In the genomic region with DNA sequence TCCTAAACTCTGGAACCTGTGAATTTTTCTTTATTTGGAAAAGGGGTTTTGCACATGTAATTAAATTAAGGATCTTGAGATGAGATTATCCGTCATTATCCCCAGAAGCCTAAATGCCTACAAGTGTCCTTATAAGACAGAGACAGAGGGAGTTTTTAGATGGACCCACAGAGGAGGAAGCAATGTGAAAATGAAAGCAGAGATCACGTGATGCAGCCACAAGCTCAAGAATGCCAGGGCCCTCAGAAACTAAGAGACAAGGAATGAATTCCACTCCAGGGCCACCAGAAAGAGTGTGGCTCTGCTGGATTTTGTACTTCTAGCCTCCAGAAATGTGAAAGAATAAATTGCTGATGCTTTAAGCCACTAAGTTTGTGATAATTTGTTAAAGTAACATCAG, we compare ENCODE assay signal across 8 cellular contexts.
DNase-seq lines count a peak whose midpoint lies in the region; ATAC-seq and TF ChIP-seq lines count a peak whose summit lies in the region.

No MANE protein-coding gene starts in this region.

- H3K14ac ChIP-seq in mesenchymal stem cell (ENCODE audit: low read length in 2 of 2) = no peak overlapping the region

- no peak overlapping the region for H4K8ac ChIP-seq in mesenchymal stem cell (ENCODE audit: low read length)

- no peak overlapping the region for H2AK5ac ChIP-seq in mesenchymal stem cell (ENCODE audit: low read length, severe bottlenecking)

- H2AFZ ChIP-seq in mesenchymal stem cell (ENCODE audit: low read depth, low read length) = no peak overlapping the region

- no peaks in the 10 kb centered on the region for H3K4me1 ChIP-seq in mesenchymal stem cell (ENCODE audit: control insufficient read depth, insufficient read depth, low read depth, low read length)
- no peaks in the 10 kb centered on the region for H3K4me1 ChIP-seq in HAP-1

- ATAC-seq in activated naive CD4-positive, alpha-beta T cell treated with anti-CD3 and anti-CD28 coated beads, Interleukin-2, amount 50 U/mL, for 72 hours = no peak
- peak; percentile 60 for ATAC-seq in HG03565 (IDR thresholded peaks at IDR 0.05; ENCODE audit: unreplicated experiment)

- peak overlapping the region; percentile 82 for H3K9ac ChIP-seq in mesenchymal stem cell (ENCODE audit: low read length)

- WGBS in mesenchymal stem cell = 51% methylated on average over 2 of the region's 2 CpGs

- no peak overlapping the region for H4K91ac ChIP-seq in mesenchymal stem cell (ENCODE audit: low read length)

- no peak overlapping the region for H2BK5ac ChIP-seq in mesenchymal stem cell (ENCODE audit: low read depth, low read length, poor library complexity, severe bottlenecking)

- in situ Hi-C loops in astrocyte of the spinal cord (cut with HindIII; ENCODE audit: low sequenced_read_pairs) = no loop called here
- in situ Hi-C loops in HAP-1 (cut with MboI; ENCODE audit: low sequenced_read_pairs) = no loop called here

- TF ChIP-seq CTCF in astrocyte of the spinal cord (IDR thresholded peaks at IDR 0.05; ENCODE audit: low read depth, low read length) (no peak), type B pancreatic cell (conservative IDR thresholded peaks at IDR 0.05) (no peak)

- no peak overlapping the region for H2BK12ac ChIP-seq in mesenchymal stem cell (ENCODE audit: low read length in 2 of 2)

- H3K27me3 ChIP-seq in mesenchymal stem cell (ENCODE audit: control insufficient read depth in 1 of 2, insufficient read depth in 1 of 2, low read length in 2 of 2) = no peaks in the 10 kb centered on the region
- no peaks in the 10 kb centered on the region for H3K27me3 ChIP-seq in HAP-1 (ENCODE audit: low read depth)

- H3K9me3 Mint-ChIP-seq in activated naive CD4-positive, alpha-beta T cell treated with anti-CD3 and anti-CD28 coated beads, Interleukin-2, amount 50 U/mL, for 24 hours = no peaks in the 10 kb centered on the region
- H3K9me3 Mint-ChIP-seq in activated naive CD4-positive, alpha-beta T cell treated with anti-CD3 and anti-CD28 coated beads, Interleukin-2, amount 50 U/mL, for 72 hours = peaks cover 3 to 4% of the 10 kb centered on the region in 2 donors
- no peaks in the 10 kb centered on the region for H3K9me3 Mint-ChIP-seq in type B pancreatic cell

- H3K23ac ChIP-seq in mesenchymal stem cell (ENCODE audit: low read length in 2 of 2) = no peak overlapping the region

- no peaks in the 10 kb centered on the region for H3K79me1 ChIP-seq in mesenchymal stem cell (replicated peaks; ENCODE audit: low read length, poor library complexity, severe bottlenecking)

- peak overlapping the region; percentile 37 for H3K4me3 Mint-ChIP-seq in activated naive CD4-positive, alpha-beta T cell treated with anti-CD3 and anti-CD28 coated beads, Interleukin-2, amount 50 U/mL, for 24 hours
- H3K4me3 Mint-ChIP-seq in type B pancreatic cell = no peak overlapping the region

- no peak overlapping the region for H3K18ac ChIP-seq in mesenchymal stem cell (ENCODE audit: low read depth in 1 of 2, low read length in 2 of 2)

- H3K36me3 Mint-ChIP-seq in activated naive CD4-positive, alpha-beta T cell treated with anti-CD3 and anti-CD28 coated beads, Interleukin-2, amount 50 U/mL, for 24 hours = no peaks in the 10 kb centered on the region
- H3K36me3 Mint-ChIP-seq in activated naive CD4-positive, alpha-beta T cell treated with anti-CD3 and anti-CD28 coated beads, Interleukin-2, amount 50 U/mL, for 72 hours = no peaks in the 10 kb centered on the region
- H3K36me3 Mint-ChIP-seq in type B pancreatic cell = peaks cover 4% of the 10 kb centered on the region

- H3K4me3 ChIP-seq in astrocyte of the spinal cord (ENCODE audit: low read depth, low read length) (no peak overlapping the region), mesenchymal stem cell (ENCODE audit: insufficient read depth in 1 of 2, low read depth in 1 of 2, low read length in 2 of 2) (peak overlapping the region in 1 of 2 experiments; percentile 65), HAP-1 (no peak overlapping the region)

- H3K27ac Mint-ChIP-seq in activated naive CD4-positive, alpha-beta T cell treated with anti-CD3 and anti-CD28 coated beads, Interleukin-2, amount 50 U/mL, for 24 hours = no peak overlapping the region
- peak overlapping the region in 1 of 2 donors; percentile 55 for H3K27ac Mint-ChIP-seq in activated naive CD4-positive, alpha-beta T cell treated with anti-CD3 and anti-CD28 coated beads, Interleukin-2, amount 50 U/mL, for 72 hours
- H3K27ac Mint-ChIP-seq in type B pancreatic cell = no peak overlapping the region

- no peaks in the 10 kb centered on the region for H3K27me3 Mint-ChIP-seq in activated naive CD4-positive, alpha-beta T cell treated with anti-CD3 and anti-CD28 coated beads, Interleukin-2, amount 50 U/mL, for 24 hours
- no peaks in the 10 kb centered on the region for H3K27me3 Mint-ChIP-seq in type B pancreatic cell

- H3K9me3 ChIP-seq in mesenchymal stem cell (ENCODE audit: control insufficient read depth, low read length) (no peaks in the 10 kb centered on the region), HAP-1 (no peaks in the 10 kb centered on the region)

- peak overlapping the region; percentile 50 for H3K27ac ChIP-seq in mesenchymal stem cell (ENCODE audit: low read length, poor library complexity, severe bottlenecking)

- H3K4ac ChIP-seq in mesenchymal stem cell (ENCODE audit: low read depth in 1 of 2, low read length in 2 of 2) = no peak overlapping the region

- peaks cover 21% of the 10 kb centered on the region for H3K4me1 Mint-ChIP-seq in activated naive CD4-positive, alpha-beta T cell treated with anti-CD3 and anti-CD28 coated beads, Interleukin-2, amount 50 U/mL, for 24 hours
- peaks cover 22% of the 10 kb centered on the region for H3K4me1 Mint-ChIP-seq in type B pancreatic cell (ENCODE audit: unreplicated experiment)

- no peak overlapping the region for H2BK120ac ChIP-seq in mesenchymal stem cell (ENCODE audit: low read depth, low read length)

- no peak overlapping the region for H2BK15ac ChIP-seq in mesenchymal stem cell (ENCODE audit: low read depth, poor library complexity, severe bottlenecking)

- no peak overlapping the region for H3K4me2 ChIP-seq in mesenchymal stem cell (ENCODE audit: low read length, poor library complexity, severe bottlenecking)

- DNase-seq in activated naive CD4-positive, alpha-beta T cell treated with anti-CD3 and anti-CD28 coated beads, Interleukin-2, amount 50 U/mL, for 72 hours (ENCODE audit: low spot score in 2 of 2) = no peak
- DNase-seq in astrocyte of the spinal cord (ENCODE audit: low read depth, low spot score) = peak; percentile 58
- DNase-seq in mesenchymal stem cell = peak; percentile 83
- DNase-seq in type B pancreatic cell (ENCODE audit: extremely low spot score, unreplicated experiment) = no peak
- DNase-seq in NCI-H2227 treated with DMSO at 0.1 percent for 48 hours (lab: John Stamatoyannopoulos, UW) = no peak
- DNase-seq in HAP-1 (ENCODE audit: low spot score in 2 of 2) = no peak

- peaks cover 3 to 7% of the 10 kb centered on the region in 2 experiments for H3K36me3 ChIP-seq in mesenchymal stem cell (ENCODE audit: control insufficient read depth in 1 of 2, insufficient read depth in 2 of 2, low read depth in 1 of 2, low read length in 2 of 2)
- no peaks in the 10 kb centered on the region for H3K36me3 ChIP-seq in HAP-1 (replicated peaks)

Comparison
In these comparisons a context has a peak if more than half of its experiments do, and no peak if none do; other contexts are left out.
1. DNase-seq: peak in astrocyte of the spinal cord (single experiment) and mesenchymal stem cell (single experiment); none in activated naive CD4-positive, alpha-beta T cell treated with anti-CD3 and anti-CD28 coated beads, Interleukin-2, amount 50 U/mL, for 72 hours (0 of 2), type B pancreatic cell (single experiment), NCI-H2227 treated with DMSO at 0.1 percent for 48 hours (single experiment) and HAP-1 (0 of 2).